In the genomic region with DNA sequence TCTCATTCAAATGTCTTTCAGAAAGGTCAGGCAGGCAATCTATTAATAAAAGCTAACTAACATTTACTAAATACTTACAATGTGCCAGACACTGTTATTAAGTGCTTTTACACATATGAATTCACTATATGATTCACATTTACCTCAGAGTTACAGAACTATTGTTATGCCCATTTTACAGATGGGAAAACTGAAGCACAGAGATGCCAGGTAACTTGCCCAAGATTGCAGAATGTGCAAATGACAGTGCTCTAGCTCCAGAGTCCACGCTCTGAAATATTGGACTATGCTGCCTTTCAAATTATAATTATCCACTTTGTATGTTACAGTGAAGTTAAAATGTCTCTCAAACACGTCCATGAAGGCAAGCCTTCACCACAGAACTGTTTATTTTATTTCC, we compare ENCODE assay signal across 1 cellular context.
A peak's percentile ranks its signal among the peaks of the same experiment; 100 is the strongest.
TF ChIP-seq lines count a peak whose summit lies in the region.

No MANE protein-coding gene starts in this region.

TF ChIP-seq in K562, 482 proteins besides CTCF, POLR2A, EP300 and RAD21:
- no peak for TF ChIP-seq MCM3 (IDR thresholded peaks at IDR 0.05)
- peak; percentile 43 to 77; a peak in 3 of 4 replicates for TF ChIP-seq KDM1A (IDR thresholded peaks at IDR 0.05)
- peak; percentile 63; the same call in 1 of the 2 replicates for TF ChIP-seq ADNP (tag; IDR thresholded peaks at IDR 0.05)
- TF ChIP-seq BCOR (IDR thresholded peaks at IDR 0.05): peak; percentile 78; the same call in 1 of the 2 replicates
- no peak for TF ChIP-seq HMG20A (CRISPR knock-in tag; conservative IDR thresholded peaks at IDR 0.05)
- TF ChIP-seq SMARCA5 (IDR thresholded peaks at IDR 0.05): peak; percentile 23; the same call in 1 of the 2 replicates
- TF ChIP-seq RBM25 (IDR thresholded peaks at IDR 0.05; ENCODE audit: low read depth, low read length, severe bottlenecking): peak; percentile 94
